8 cellular contexts compared by ENCODE assay signal in the genomic region with DNA sequence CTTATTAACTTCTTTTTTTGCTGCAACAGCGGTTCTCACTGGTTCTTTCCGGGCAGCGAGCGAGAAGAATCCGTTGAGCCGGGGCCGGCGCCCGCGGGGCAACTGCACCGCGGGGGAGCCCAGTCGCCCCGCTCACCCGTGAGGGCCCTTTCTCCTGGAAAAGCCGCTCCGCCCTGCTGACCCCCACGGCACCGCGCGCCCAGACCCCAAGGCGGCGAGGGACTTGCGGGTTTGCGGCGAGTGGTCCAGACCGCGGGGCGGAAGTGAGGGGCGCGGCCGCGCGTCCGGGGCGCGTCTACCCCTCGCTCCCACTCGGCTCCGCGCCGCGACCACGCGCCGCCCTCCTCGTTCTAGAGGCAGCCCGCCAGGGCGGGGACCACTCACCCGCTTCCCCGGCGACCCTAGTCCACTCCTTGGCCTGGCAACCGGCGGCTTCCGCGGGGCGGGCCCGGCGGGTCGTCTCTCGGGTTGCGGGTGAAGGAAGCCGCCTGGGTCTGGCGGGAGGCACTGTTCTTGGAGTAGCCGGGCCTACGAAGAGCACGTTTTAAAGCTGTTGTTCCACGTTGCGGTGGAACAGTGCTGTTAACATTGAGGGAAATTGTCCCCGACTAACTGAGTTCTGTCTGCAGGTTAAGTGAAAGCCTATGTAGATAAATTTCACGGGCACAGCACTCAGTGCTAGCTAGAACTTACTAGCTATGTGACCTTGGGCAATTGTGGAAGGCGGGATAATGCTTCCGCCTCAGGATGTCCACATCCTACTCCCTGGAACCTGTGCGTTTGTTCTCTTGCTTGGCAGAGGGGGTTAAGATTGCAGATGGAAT. TPM values are rescaled to one million over a fixed set of nuclear protein-coding genes. Genes with fewer than 3 reads are reported as not detected.
DNase-seq lines count a peak whose midpoint lies in the region; ATAC-seq and TF ChIP-seq lines count a peak whose summit lies in the region.

TSS of gene NEK3 (minus strand) at position 439 of the 824 bp plus-strand sequence. CDS start 3,406 bp downstream, outside the sequence.

- peaks cover 11% of the 10 kb centered on the region for H3K79me2 ChIP-seq in ACC112 (ENCODE audit: control insufficient read depth, insufficient read depth, low read length, unreplicated experiment)

- peak within 1 kb of the TSS; percentile 89 for H2AFZ ChIP-seq in ACC112 (ENCODE audit: low read length, unreplicated experiment)

- H3K4me3 ChIP-seq in ACC112 (ENCODE audit: low read depth, low read length) (peak within 1 kb of the TSS; percentile 86), dorsolateral prefrontal cortex (peak within 1 kb of the TSS; percentile 48 to 95 (median 83)), left lung (peak within 1 kb of the TSS; percentile 79 to 89)

- DNase-seq in NCI-H226 (peak; percentile 10), dorsolateral prefrontal cortex (peak; percentile 47 to 85 (median 72)), left lung (peak; percentile 73 to 91)
- peak; percentile 39 for DNase-seq in activated CD4-positive, alpha-beta T cell treated with anti-CD3 and anti-CD28 coated beads, Interleukin-2, amount 50 U/mL, for 1 hour
- peak; percentile 20 for DNase-seq in stimulated activated CD4-positive, alpha-beta T cell treated with anti-CD3 and anti-CD28 coated beads, Interleukin-2, amount 100 ng/mL, for 4 hours (ENCODE audit: low read depth)

- H3K36me3 ChIP-seq in ACC112 (ENCODE audit: insufficient read depth, low read length) (no peaks in the 10 kb centered on the region), left lung (no peaks in the 10 kb centered on the region)

- TF ChIP-seq CTCF in dorsolateral prefrontal cortex (IDR thresholded peaks at IDR 0.05 in 54 of 56, conservative IDR thresholded peaks at IDR 0.05 in 2 of 56; ENCODE audit: low read depth in 1 of 56, partially characterized antibody in 56 of 56) (peak in 8 of 56 donors; percentile 6 to 27 (median 12)), left lung (IDR thresholded peaks at IDR 0.05) (no peak)

- no peaks in the 10 kb centered on the region for H3K9me3 ChIP-seq in left lung

- intact Hi-C loops in dorsolateral prefrontal cortex (cut with DNase I), result no loop called here
- intact Hi-C loops in left lung (cut with DNase I), result no loop called here

- ATAC-seq in GM18861 (IDR thresholded peaks at IDR 0.05; ENCODE audit: unreplicated experiment) (peak; percentile 71), HG03064 (IDR thresholded peaks at IDR 0.05; ENCODE audit: low read depth, unreplicated experiment) (peak; percentile 67), left lung (peak; percentile 95)

- H3K27ac ChIP-seq in ACC112 (ENCODE audit: low read depth, low read length) (peak within 1 kb of the TSS; percentile 33; the same call in 1 of the 2 replicates), dorsolateral prefrontal cortex (peak within 1 kb of the TSS; percentile 44 to 99 (median 93)), left lung (peak within 1 kb of the TSS; percentile 88)

- H3K4me1 ChIP-seq in ACC112 (ENCODE audit: control insufficient read depth, insufficient read depth, low read length, unreplicated experiment) (peaks cover 32% of the 10 kb centered on the region), left lung (peaks cover 4 to 34% of the 10 kb centered on the region in 2 donors)

- H3K27me3 ChIP-seq in ACC112 (ENCODE audit: insufficient read depth, low read length), result no peaks in the 10 kb centered on the region
- no peaks in the 10 kb centered on the region for H3K27me3 ChIP-seq in dorsolateral prefrontal cortex
- H3K27me3 ChIP-seq in left lung, result no peaks in the 10 kb centered on the region

RNA-seq across cellular contexts. Expression of gene NEK3, which starts in this region (rescaled TPM):
- total RNA-seq in dorsolateral prefrontal cortex (10 to 100 TPM in 101 of 120 experiments, 1 to 10 TPM in 19; 4.0 to 49.8 (median 16.7) TPM), left lung (10 to 100 TPM in 1 of 2 donors, 1 to 10 TPM in 1; 9.8 to 11.0 TPM)

Comparison
In these comparisons a context has a peak if more than half of its experiments do, and no peak if none do; other contexts are left out.
1. Peak in every context shown above with its lines: DNase-seq, ATAC-seq, H3K4me3 ChIP-seq and H3K27ac ChIP-seq.
2. H3K27ac ChIP-seq: peak in every context shown above with its lines; median percentile 93 in dorsolateral prefrontal cortex; 88 in left lung; 33 in ACC112.
3. DNase-seq: peak in every context shown above with its lines; median percentile 82 in left lung; 72 in dorsolateral prefrontal cortex; 39 in activated CD4-positive, alpha-beta T cell treated with anti-CD3 and anti-CD28 coated beads, Interleukin-2, amount 50 U/mL, for 1 hour; 20 in stimulated activated CD4-positive, alpha-beta T cell treated with anti-CD3 and anti-CD28 coated beads, Interleukin-2, amount 100 ng/mL, for 4 hours; 10 in NCI-H226.